ENCODE assay signal across 1 cellular context in genomic region chr6:148701393-148701774, GRCh38.
TF ChIP-seq lines count a peak whose summit lies in the region.

No MANE protein-coding gene starts in this region.

TF ChIP-seq in GM12878, 131 proteins besides CTCF, POLR2A, EP300 and RAD21 (continued from another document):
- TF ChIP-seq ZBTB11 (CRISPR knock-in tag; IDR thresholded peaks at IDR 0.05), result no peak
- TF ChIP-seq BRCA1 (IDR thresholded peaks at IDR 0.05; ENCODE audit: low read depth, low read length), result no peak
- TF ChIP-seq ZNF207 (IDR thresholded peaks at IDR 0.05; ENCODE audit: borderline replicate concordance), result no peak
- no peak for TF ChIP-seq MTA3 (IDR thresholded peaks at IDR 0.05; ENCODE audit: borderline replicate concordance, low read length)
- TF ChIP-seq STAT1 (conservative IDR thresholded peaks at IDR 0.05), result no peak
- TF ChIP-seq SRF (IDR thresholded peaks at IDR 0.05; ENCODE audit: low read depth in 2 of 2, low read length in 2 of 2), result no peak
- no peak for TF ChIP-seq SUPT20H (IDR thresholded peaks at IDR 0.05; ENCODE audit: borderline replicate concordance, control insufficient read depth, low read depth, low read length)
- TF ChIP-seq MEF2A (IDR thresholded peaks at IDR 0.05; ENCODE audit: insufficient read depth, low read depth, low read length), result no peak
